In the genomic region with DNA sequence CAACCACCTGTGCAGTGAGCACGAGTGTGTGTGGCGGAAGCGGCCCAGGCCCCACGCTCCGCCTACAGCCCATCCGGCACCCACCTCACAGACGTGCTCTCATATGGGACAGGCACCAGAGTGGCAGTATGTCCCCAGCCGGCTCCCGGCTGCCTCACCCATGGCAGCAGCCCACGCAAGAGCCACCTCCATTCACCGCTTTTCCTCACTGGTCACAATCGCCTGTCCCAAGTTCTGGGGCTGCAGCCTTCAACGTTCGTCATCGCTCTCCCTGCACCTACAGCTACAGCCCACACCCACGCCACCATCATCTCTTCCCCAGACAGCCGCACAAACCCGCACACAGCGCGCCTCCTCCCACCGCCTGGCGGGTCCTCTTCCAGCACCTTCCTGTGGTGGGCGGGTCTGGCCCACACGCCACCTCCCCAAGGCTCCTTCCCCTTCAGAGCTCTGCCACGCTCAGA, we compare ENCODE assay signal across 24 cellular contexts. TPM values are rescaled to one million over a fixed set of nuclear protein-coding genes. Genes with fewer than 3 reads are reported as not detected.
DNase-seq lines count a peak whose midpoint lies in the region; ATAC-seq and TF ChIP-seq lines count a peak whose summit lies in the region.
"Had no signal": no experiment of that assay in that cellular context is flagged by ENCODE, and none has a peak within 500 bp of the region (broad histone marks: within the 10 kb centered on the region; RNA-seq: fewer than 3 reads in every experiment).

No MANE protein-coding gene starts in this region.

- no peak overlapping the region for H3K4me3 ChIP-seq in right cardiac atrium (ENCODE audit: low read length)
- peak overlapping the region in 1 of 59 donors; percentile 10 for H3K4me3 ChIP-seq in dorsolateral prefrontal cortex
- H3K4me3 ChIP-seq in neuronal stem cell (ENCODE audit: low read length in 2 of 2): no peak overlapping the region
- no peak overlapping the region for H3K4me3 ChIP-seq in upper lobe of right lung
- H3K4me3 ChIP-seq: heart left ventricle, lung had no signal

- H2BK5ac ChIP-seq in neuronal stem cell (ENCODE audit: low read length): no peak overlapping the region

- H2AK5ac ChIP-seq in neuronal stem cell (ENCODE audit: low read depth, low read length): no peak overlapping the region

- H3K23ac ChIP-seq in neuronal stem cell (ENCODE audit: low read depth, low read length, poor library complexity): peak overlapping the region; percentile 71

- intact Hi-C loops in right cardiac atrium (cut with DNase I): no loop called here
- intact Hi-C loops in left ventricle myocardium superior (cut with micrococcal nuclease): no loop called here
- intact Hi-C loops in dorsolateral prefrontal cortex (cut with DNase I): no loop called here
- intact Hi-C loops in upper lobe of right lung (cut with DNase I): no loop called here

- no peak overlapping the region for H2BK15ac ChIP-seq in neuronal stem cell (ENCODE audit: low read length)

- H3K79me1 ChIP-seq in neuronal stem cell (ENCODE audit: low read depth, low read length): peaks cover 22% of the 10 kb centered on the region

- ATAC-seq in right cardiac atrium (peak; percentile 10 to 16), left ventricle myocardium superior (no peak), upper lobe of right lung (no peak), GM18519 (IDR thresholded peaks at IDR 0.05; ENCODE audit: low FRiP score, unreplicated experiment) (no peak)
- ATAC-seq: activated CD4-positive, CD25-positive, alpha-beta regulatory T cell treated with anti-CD3 and anti-CD28 coated beads, Interleukin-2, amount 50 U/mL, for 24 hours had no signal

- H3K36me3 ChIP-seq in neuronal stem cell (replicated peaks in 1 of 2; ENCODE audit: control insufficient read depth in 2 of 2, insufficient read depth in 2 of 2, low read length in 2 of 2) (peaks cover 73 to 94% of the 10 kb centered on the region in 2 donors), upper lobe of right lung (peaks cover 91% of the 10 kb centered on the region)

- peak overlapping the region; percentile 96 for H4K8ac ChIP-seq in neuronal stem cell (ENCODE audit: low read depth, low read length)

- WGBS in right cardiac atrium: 96% methylated on average over 25 of the region's 25 CpGs
- WGBS in neuronal stem cell (ENCODE audit: extremely low coverage in 2 of 2, insufficient read length in 2 of 2, insufficient replicate concordance in 1 of 2), 2 donors: no CpG with 5 or more reads among the region's 25 CpGs

- H3K27ac ChIP-seq in right cardiac atrium (ENCODE audit: low read length): no peak overlapping the region
- H3K27ac ChIP-seq in dorsolateral prefrontal cortex: peak overlapping the region in 14 of 59 donors; percentile 3 to 62 (median 26)
- H3K27ac ChIP-seq in neuronal stem cell (replicated peaks; ENCODE audit: low read length): no peak overlapping the region
- no peak overlapping the region for H3K27ac ChIP-seq in upper lobe of right lung
- H3K27ac ChIP-seq: epithelial cell of prostate, heart left ventricle, parathyroid adenoma had no signal

- no peak overlapping the region for H3K4ac ChIP-seq in neuronal stem cell (ENCODE audit: low read length)

- no peak overlapping the region for H2BK120ac ChIP-seq in neuronal stem cell (ENCODE audit: low read depth, low read length)

- H3K9ac ChIP-seq in neuronal stem cell (ENCODE audit: low read depth, low read length, poor library complexity): no peak overlapping the region
- H3K9ac ChIP-seq: parathyroid adenoma had no signal

- DNase-seq in right cardiac atrium: peak in 2 of 3 donors; percentile 35 to 51
- DNase-seq in left ventricle myocardium superior: no peak
- DNase-seq in dorsolateral prefrontal cortex: peak in 6 of 10 donors; percentile 38 to 77 (median 54)
- DNase-seq in neuronal stem cell (ENCODE audit: low spot score): no peak
- peak; percentile 49 for DNase-seq in upper lobe of right lung
- DNase-seq in NCI-H146 treated with DMSO at 0.1 percent for 48 hours (lab: John Stamatoyannopoulos, UW; ENCODE audit: unreplicated experiment): no peak
- DNase-seq in islet precursor cell: no peak
- DNase-seq: activated CD4-positive, alpha-beta memory T cell treated with anti-CD3 and anti-CD28 coated beads for 36 hours; activated CD8-positive, alpha-beta memory T cell treated with anti-CD3 and anti-CD28 coated beads, Interleukin-2, amount 50 U/mL, for 4 hours; BE2C; central memory CD4-positive, alpha-beta T cell; DMS53; heart left ventricle; KG1; MM.1S; NCI-H1417 treated with DMSO at 0.1 percent for 48 hours; NCI-H2107; NCI-H446 treated with DMSO at 0.1 percent for 48 hours; stimulated activated CD4-positive, alpha-beta T cell treated with anti-CD3 and anti-CD28 coated beads, Interleukin-15, amount 100 ng/mL, for 24 hours had no signal

- H3K18ac ChIP-seq in neuronal stem cell (ENCODE audit: low read length): peak overlapping the region; percentile 3

- H4K91ac ChIP-seq in neuronal stem cell (ENCODE audit: low read depth, low read length, poor library complexity): no peak overlapping the region

- no peak overlapping the region for H2AFZ ChIP-seq in neuronal stem cell (ENCODE audit: low read length)
- H2AFZ ChIP-seq: parathyroid adenoma had no signal

- no peak overlapping the region for H2BK12ac ChIP-seq in neuronal stem cell (ENCODE audit: low read length)

- no peak overlapping the region for H3K4me2 ChIP-seq in neuronal stem cell (ENCODE audit: insufficient read depth, low read length, poor library complexity, severe bottlenecking)

- H3K4me1 ChIP-seq in right cardiac atrium (ENCODE audit: control insufficient read depth, insufficient read depth, low read length) (no peaks in the 10 kb centered on the region), neuronal stem cell (ENCODE audit: control insufficient read depth in 2 of 2, insufficient read depth in 1 of 2, low read depth in 1 of 2, low read length in 2 of 2) (no peaks in the 10 kb centered on the region), upper lobe of right lung (no peaks in the 10 kb centered on the region)
- H3K4me1 ChIP-seq: BE2C, heart left ventricle, parathyroid adenoma had no signal

- TF ChIP-seq CTCF in dorsolateral prefrontal cortex (IDR thresholded peaks at IDR 0.05 in 54 of 56, conservative IDR thresholded peaks at IDR 0.05 in 2 of 56; ENCODE audit: low read depth in 1 of 56, partially characterized antibody in 56 of 56) (no peak), upper lobe of right lung (IDR thresholded peaks at IDR 0.05) (no peak)

- no peak overlapping the region for H3K14ac ChIP-seq in neuronal stem cell (ENCODE audit: low read length)

- H3K9me3 ChIP-seq in right cardiac atrium (ENCODE audit: control insufficient read depth, low read length) (no peaks in the 10 kb centered on the region), neuronal stem cell (replicated peaks in 1 of 2; ENCODE audit: control insufficient read depth in 2 of 2, insufficient read depth in 1 of 2, low read depth in 1 of 2, low read length in 2 of 2) (peaks cover 0 to 12% of the 10 kb centered on the region in 2 donors), upper lobe of right lung (no peaks in the 10 kb centered on the region)
- H3K9me3 ChIP-seq: BE2C, heart left ventricle had no signal

- H3K27me3 ChIP-seq in right cardiac atrium (ENCODE audit: control insufficient read depth, insufficient read depth): no peaks in the 10 kb centered on the region
- no peaks in the 10 kb centered on the region for H3K27me3 ChIP-seq in dorsolateral prefrontal cortex
- no peaks in the 10 kb centered on the region for H3K27me3 ChIP-seq in neuronal stem cell (ENCODE audit: control insufficient read depth in 3 of 3, insufficient read depth in 3 of 3, low read depth in 1 of 3, low read length in 3 of 3)
- no peaks in the 10 kb centered on the region for H3K27me3 ChIP-seq in upper lobe of right lung
- H3K27me3 ChIP-seq: BE2C, heart left ventricle had no signal

RNA-seq across cellular contexts. Expression of a gene that starts 17.5 kb away (rescaled TPM):
- total RNA-seq in right cardiac atrium (100 to 1,000 TPM in 1 of 4 donors, 10 to 100 TPM in 3; 88.6 to 108 (median 96.7) TPM), left ventricle myocardium superior (152 TPM), dorsolateral prefrontal cortex (100 to 1,000 TPM in 114 of 120 experiments, 10 to 100 TPM in 6; 87.9 to 163 (median 123) TPM), upper lobe of right lung (67.0 TPM)
- polyA plus RNA-seq in right cardiac atrium: 71.0 TPM
- polyA plus RNA-seq in neuronal stem cell (2013, experiment 1 of 2): 156 TPM
- polyA plus RNA-seq in neuronal stem cell (2013, experiment 2 of 2): 144 TPM

Comparison
In these comparisons a context has a peak if more than half of its experiments do, and no peak if none do; other contexts are left out.
1. ATAC-seq: peak in right cardiac atrium (2 of 2); none in left ventricle myocardium superior (single experiment), upper lobe of right lung (single experiment) and GM18519 (single experiment).
2. DNase-seq: peak in right cardiac atrium (2 of 3), dorsolateral prefrontal cortex (6 of 10) and upper lobe of right lung (single experiment); none in left ventricle myocardium superior (single experiment), neuronal stem cell (single experiment), NCI-H146 treated with DMSO at 0.1 percent for 48 hours (single experiment) and islet precursor cell (single experiment).